8 cellular contexts compared by ENCODE assay signal in genomic region chr5:120463991-120464626, GRCh38. TPM values are rescaled to one million over a fixed set of nuclear protein-coding genes. Genes with fewer than 3 reads are reported as not detected.
A peak's percentile ranks its signal among the peaks of the same experiment; 100 is the strongest.
DNase-seq lines count a peak whose midpoint lies in the region; ATAC-seq and TF ChIP-seq lines count a peak whose summit lies in the region.

Gene PRR16 (plus strand): TSS chr5:120464300.

- H3K36me3 Mint-ChIP-seq in CD8-positive, alpha-beta T cell, result no peaks in the 10 kb centered on the region

- no peaks in the 10 kb centered on the region for H3K4me1 ChIP-seq in CD8-positive, alpha-beta T cell (ENCODE audit: insufficient read depth, low read length)
- H3K4me1 ChIP-seq in RWPE2 (ENCODE audit: insufficient read depth, poor library complexity, severe bottlenecking), result no peaks in the 10 kb centered on the region

- H3K27ac Mint-ChIP-seq in CD8-positive, alpha-beta T cell, result no peak within 1 kb of the TSS

- intact Hi-C loops in CD8-positive, alpha-beta T cell (cut with DNase I, micrococcal nuclease), result no loop called here

- TF ChIP-seq CTCF in CD8-positive, alpha-beta T cell (IDR thresholded peaks at IDR 0.05), result no peak
- TF ChIP-seq CTCF in RWPE2 (IDR thresholded peaks at IDR 0.05; ENCODE audit: poor library complexity, severe bottlenecking) (peak; percentile 59), coronary artery (IDR thresholded peaks at IDR 0.05) (peak; percentile 15)

- no peak for ATAC-seq in CD8-positive, alpha-beta T cell
- ATAC-seq in GM18909 (IDR thresholded peaks at IDR 0.05; ENCODE audit: poor library complexity, unreplicated experiment) (peak; percentile 75), HG03139 (IDR thresholded peaks at IDR 0.05; ENCODE audit: unreplicated experiment) (peak; percentile 60), RWPE2 (ENCODE audit: low read depth) (peak; percentile 83), left lobe of liver (peak; percentile 80)
- ATAC-seq in stimulated activated naive CD8-positive, alpha-beta T cell treated with anti-CD3 and anti-CD28 coated beads, Interleukin-15, Interleukin-2, amounts not matched to agents 100 U/mL and 50 U/mL, for 24 hours, result peak; percentile 72

- no peak within 1 kb of the TSS for H3K27ac ChIP-seq in CD8-positive, alpha-beta T cell (ENCODE audit: low read depth, low read length)
- H3K27ac ChIP-seq in RWPE2 (ENCODE audit: poor library complexity, severe bottlenecking), result no peak within 1 kb of the TSS
- peak within 1 kb of the TSS; percentile 64 to 91 for H3K27ac ChIP-seq in coronary artery

- H3K27me3 ChIP-seq in CD8-positive, alpha-beta T cell (ENCODE audit: insufficient read depth, low read length), result no peaks in the 10 kb centered on the region
- no peaks in the 10 kb centered on the region for H3K27me3 ChIP-seq in RWPE2 (ENCODE audit: insufficient read depth, poor library complexity, severe bottlenecking)

- H3K4me1 Mint-ChIP-seq in CD8-positive, alpha-beta T cell (ENCODE audit: low read depth), result peaks cover 9% of the 10 kb centered on the region

- H3K27me3 Mint-ChIP-seq in CD8-positive, alpha-beta T cell (ENCODE audit: low read depth), result peaks cover 37% of the 10 kb centered on the region

- no peak for DNase-seq in CD8-positive, alpha-beta T cell
- no peak for DNase-seq in RWPE2 (ENCODE audit: low spot score)
- DNase-seq in coronary artery (ENCODE audit: low spot score), result peak; percentile 75
- DNase-seq in left lobe of liver (ENCODE audit: low spot score), result no peak
- DNase-seq in stimulated activated naive CD8-positive, alpha-beta T cell treated with anti-CD3 and anti-CD28 coated beads, Interleukin-15, Interleukin-2, amounts not matched to agents 100 U/mL and 50 U/mL, for 24 hours, result peak; percentile 32
- no peak for DNase-seq in DMS153 treated with DMSO at 0.1 percent for 48 hours (lab: John Stamatoyannopoulos, UW; ENCODE audit: unreplicated experiment)

- no peaks in the 10 kb centered on the region for H3K9me3 ChIP-seq in CD8-positive, alpha-beta T cell (ENCODE audit: low read length)
- H3K9me3 ChIP-seq in RWPE2 (ENCODE audit: severe bottlenecking), result no peaks in the 10 kb centered on the region

- CTCF ChIA-PET in CD8-positive, alpha-beta T cell (lab: Charles Lee), result no interaction called here

- H3K4me3 ChIP-seq in CD8-positive, alpha-beta T cell (ENCODE audit: low read depth, low read length), result no peak within 1 kb of the TSS
- H3K4me3 ChIP-seq in RWPE2 (ENCODE audit: severe bottlenecking) (peak within 1 kb of the TSS; percentile 42), coronary artery (peak within 1 kb of the TSS; percentile 77)

- H3K9me3 Mint-ChIP-seq in CD8-positive, alpha-beta T cell, result no peaks in the 10 kb centered on the region

- POLR2A ChIA-PET in CD8-positive, alpha-beta T cell (lab: Charles Lee), result no interaction called here

- no peaks in the 10 kb centered on the region for H3K36me3 ChIP-seq in CD8-positive, alpha-beta T cell (ENCODE audit: insufficient read depth, low read length)
- no peaks in the 10 kb centered on the region for H3K36me3 ChIP-seq in RWPE2 (ENCODE audit: low read depth)

- H3K4me3 Mint-ChIP-seq in CD8-positive, alpha-beta T cell, result peak within 1 kb of the TSS; percentile 68

RNA-seq across cellular contexts. Expression of gene PRR16, which starts in this region (rescaled TPM):
- not detected for total RNA-seq in CD8-positive, alpha-beta T cell
- not detected for total RNA-seq in left lobe of liver

Comparison
In these comparisons a context has a peak if more than half of its experiments do, and no peak if none do; other contexts are left out.
1. Peak in ATAC-seq in left lobe of liver; RNA of the gene not detected or under 1 TPM.
2. DNase-seq: peak in coronary artery (single experiment) and stimulated activated naive CD8-positive, alpha-beta T cell treated with anti-CD3 and anti-CD28 coated beads, Interleukin-15, Interleukin-2, amounts not matched to agents 100 U/mL and 50 U/mL, for 24 hours (single experiment); none in CD8-positive, alpha-beta T cell (0 of 7), RWPE2 (single experiment), left lobe of liver (single experiment) and DMS153 treated with DMSO at 0.1 percent for 48 hours (single experiment).
3. H3K27ac ChIP-seq: peak in coronary artery (2 of 2); none in CD8-positive, alpha-beta T cell (single experiment) and RWPE2 (single experiment).